ENCODE assay signal across 7 cellular contexts in the genomic region with DNA sequence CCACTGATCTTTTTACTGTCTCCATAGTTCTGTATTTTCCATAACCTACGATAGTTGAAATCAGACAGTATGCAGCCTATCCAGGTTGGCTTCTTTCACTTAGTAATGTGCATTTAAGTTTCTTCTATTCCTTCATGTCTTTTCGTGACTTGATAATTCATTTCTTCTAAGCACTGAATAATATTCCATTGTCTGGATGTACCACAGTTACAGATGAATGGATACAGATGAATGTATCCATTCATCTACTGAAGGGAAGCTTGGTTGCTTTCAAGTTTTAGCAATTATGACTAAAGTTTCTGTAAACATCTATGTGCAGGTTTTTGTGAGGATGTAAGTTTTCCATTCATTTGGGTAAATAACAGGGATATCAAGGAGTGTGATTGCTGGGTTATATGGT.
"Had no signal": no experiment of that assay in that cellular context is flagged by ENCODE, and none has a peak within 500 bp of the region (broad histone marks: within the 10 kb centered on the region; RNA-seq: fewer than 3 reads in every experiment).

No MANE protein-coding gene starts in this region.

- H3K4me3 Mint-ChIP-seq: GM23338, H9 had no signal

- ATAC-seq: GM23338 had no signal

- DNase-seq: H9, HCEC 1CT, IMR-90 had no signal

- FAIRE-seq: H1, H54, HTR-8/SVneo had no signal

- H3K4me1 Mint-ChIP-seq: GM23338, H9 had no signal

- H2AFZ ChIP-seq: GM23338 had no signal

- H3K4me2 ChIP-seq: GM23338 had no signal

- H3K9me3 Mint-ChIP-seq: GM23338, H9 had no signal

- H3K27ac Mint-ChIP-seq: GM23338, H9 had no signal

- H3K4me3 ChIP-seq: GM23338 had no signal
